24 cellular contexts compared by ENCODE assay signal in genomic region chr22:34951212-34951611, GRCh38.
"Had no signal": no experiment of that assay in that cellular context is flagged by ENCODE, and none has a peak within 500 bp of the region (broad histone marks: within the 10 kb centered on the region; RNA-seq: fewer than 3 reads in every experiment).

No MANE protein-coding gene starts in this region.

- ATAC-seq: heart right ventricle; left lobe of liver; naive thymus-derived CD8-positive, alpha-beta T cell; stimulated activated memory B cell treated with anti-CD40 and anti-IgM and Interleukin-4, amounts not matched to agents 10 μg/mL and 1 μg/mL and 100 μg/mL, for 72 hours; stimulated activated naive CD8-positive, alpha-beta T cell treated with anti-CD3 and anti-CD28 coated beads, Interleukin-15, Interleukin-2, amounts not matched to agents 100 U/mL and 50 U/mL, for 24 hours had no signal

- DNase-seq: dermis blood vessel endothelial cell; effector memory CD4-positive, alpha-beta T cell; erythroblast; esophagus squamous epithelium; foreskin melanocyte; glutamatergic neuron; heart right ventricle; hippocampal formation; kidney; naive thymus-derived CD8-positive, alpha-beta T cell; occipital lobe; ovary; retina; spleen; stimulated activated CD4-positive, alpha-beta T cell treated with anti-CD3 and anti-CD28 coated beads, Interleukin-4, amount 100 ng/mL, for 4 hours; stimulated activated naive CD8-positive, alpha-beta T cell treated with anti-CD3 and anti-CD28 coated beads, Interleukin-15, Interleukin-2, amounts not matched to agents 100 U/mL and 50 U/mL, for 24 hours; testis; tibial artery; upper lobe of left lung; uterus had no signal

- H3K36me3 ChIP-seq: esophagus squamous epithelium, heart right ventricle, ovary, spleen, tibial artery, upper lobe of left lung, uterus had no signal

- FAIRE-seq: kidney had no signal

- H3K9me3 ChIP-seq: esophagus squamous epithelium, heart right ventricle, ovary, spleen, testis, tibial artery, upper lobe of left lung, uterus had no signal

- H3K27ac ChIP-seq: coronary artery, esophagus squamous epithelium, heart right ventricle, ovary, skin epidermis, spleen, testis, tibial artery, upper lobe of left lung, uterus had no signal

- H3K27me3 ChIP-seq: esophagus squamous epithelium, ovary, spleen, testis, tibial artery, upper lobe of left lung, uterus had no signal

- H3K4me3 ChIP-seq: coronary artery, esophagus squamous epithelium, heart right ventricle, ovary, skin epidermis, spleen, testis, tibial artery, upper lobe of left lung, uterus had no signal

- H3K4me1 ChIP-seq: heart right ventricle, spleen, testis, tibial artery, upper lobe of left lung had no signal
